Comparison of ENCODE assay signal across 23 cellular contexts in the genomic region with DNA sequence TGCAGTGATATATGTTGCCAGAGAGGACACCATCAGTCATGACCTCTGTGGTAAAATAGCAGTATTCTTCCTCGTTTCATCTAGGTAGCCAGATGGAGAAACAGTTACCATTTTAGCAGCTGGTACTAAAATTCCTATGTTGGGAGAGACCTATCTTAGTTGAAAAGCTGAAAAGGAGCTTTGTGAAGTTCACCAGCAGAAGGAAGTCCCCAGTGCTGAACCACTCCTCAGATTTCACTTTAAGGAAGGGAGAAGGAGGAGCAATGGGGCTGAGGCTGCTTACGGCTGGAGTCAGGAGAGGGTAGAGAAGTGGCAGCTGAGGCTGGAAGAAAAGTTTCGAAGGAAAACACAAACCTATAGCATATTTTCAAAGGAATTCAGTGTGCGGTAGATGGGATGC.
DNase-seq lines count a peak whose midpoint lies in the region; ATAC-seq and TF ChIP-seq lines count a peak whose summit lies in the region.
"Had no signal": no experiment of that assay in that cellular context is flagged by ENCODE, and none has a peak within 500 bp of the region (broad histone marks: within the 10 kb centered on the region; RNA-seq: fewer than 3 reads in every experiment).

No MANE protein-coding gene starts in this region.

- intact Hi-C loops in left ventricle myocardium inferior (cut with micrococcal nuclease) (no loop called here), left ventricle myocardium superior (cut with micrococcal nuclease) (no loop called here)

- peaks cover 14% of the 10 kb centered on the region for H3K4me1 ChIP-seq in left ventricle myocardium inferior
- H3K4me1 ChIP-seq: thyroid gland had no signal

- no peak overlapping the region for H3K4me3 Mint-ChIP-seq in chondrocyte (ENCODE audit: unreplicated experiment)
- H3K4me3 Mint-ChIP-seq: activated CD4-positive, alpha-beta T cell treated with anti-CD3 and anti-CD28 coated beads, Interleukin-2, amount 10 ng/mL, durations not matched to agents 24 days and 14 days; activated T-helper 1 cell treated with anti-CD3 and anti-CD28 coated beads, Interleukin-12 subunit alpha, Interleukin-12 subunit beta, Interleukin-2, Interleukin-4 antibody, amounts not matched to agents 30 ng/mL and 10 ng/mL and 1 ng/mL, durations not matched to agents 14 hours and 24 hours and 36 hours; nephron progenitor cell; stimulated activated naive B cell treated with anti-CD40 and anti-IgM and Interleukin-4, amounts not matched to agents 10 μg/mL and 1 μg/mL and 100 μg/mL, for 72 hours had no signal

- peaks cover 6% of the 10 kb centered on the region for H3K9me3 Mint-ChIP-seq in chondrocyte (ENCODE audit: low read depth)
- H3K9me3 Mint-ChIP-seq: activated T-helper 1 cell treated with anti-CD3 and anti-CD28 coated beads, Interleukin-12 subunit alpha, Interleukin-12 subunit beta, Interleukin-2, Interleukin-4 antibody, amounts not matched to agents 30 ng/mL and 10 ng/mL and 1 ng/mL, durations not matched to agents 14 hours and 24 hours and 36 hours had no signal

- TF ChIP-seq CTCF in left ventricle myocardium inferior (IDR thresholded peaks at IDR 0.05; ENCODE audit: borderline replicate concordance) (no peak), chondrocyte (IDR thresholded peaks at IDR 0.05) (no peak)

- peaks cover 58% of the 10 kb centered on the region for H3K4me1 Mint-ChIP-seq in chondrocyte (ENCODE audit: low read depth)

- H3K27ac ChIP-seq in left ventricle myocardium inferior (replicated peaks), result peak overlapping the region; percentile 23
- H3K27ac ChIP-seq: SJCRH30, thyroid gland had no signal

- DNase-seq in left ventricle myocardium inferior (no peak), left ventricle myocardium superior (no peak), chondrocyte (ENCODE audit: low spot score) (no peak), myocyte (ENCODE audit: low read depth) (peak; percentile 47), NCI-H1694 treated with DMSO at 0.1 percent for 48 hours (lab: John Stamatoyannopoulos, UW) (no peak)
- DNase-seq in stimulated activated CD4-positive, alpha-beta T cell treated with anti-CD3 and anti-CD28 coated beads, Interleukin-4, amount 100 ng/mL, for 4 hours, result no peak
- DNase-seq: activated CD4-positive, alpha-beta T cell treated with anti-CD3 and anti-CD28 coated beads, Interleukin-2, amount 10 ng/mL, durations not matched to agents 24 days and 14 days; activated naive CD4-positive, alpha-beta T cell treated with anti-CD3 and anti-CD28 coated beads, Interleukin-2, amount 50 U/mL, for 16 hours; aorta; effector CD4-positive, alpha-beta T cell; erythroblast; NCI-H1105 treated with DMSO at 0.1 percent for 48 hours; NCI-H510A treated with DMSO at 0.1 percent for 48 hours; nephron progenitor cell; SJCRH30; small intestine; stimulated activated CD4-positive, alpha-beta T cell treated with anti-CD3 and anti-CD28 coated beads, Interleukin-2, amount 100 ng/mL, for 24 hours; stimulated activated naive B cell treated with anti-CD40 and anti-IgM and Interleukin-4, amounts not matched to agents 10 μg/mL and 1 μg/mL and 100 μg/mL, for 72 hours; thyroid gland had no signal

- no peaks in the 10 kb centered on the region for H3K9me3 ChIP-seq in left ventricle myocardium inferior (replicated peaks)
- H3K9me3 ChIP-seq: SJCRH30, thyroid gland had no signal

- H3K36me3 ChIP-seq in left ventricle myocardium inferior, result no peaks in the 10 kb centered on the region
- H3K36me3 ChIP-seq: SJCRH30, thyroid gland had no signal

- H3K27ac Mint-ChIP-seq in chondrocyte (ENCODE audit: unreplicated experiment), result peak overlapping the region; percentile 81
- H3K27ac Mint-ChIP-seq: activated CD4-positive, alpha-beta T cell treated with anti-CD3 and anti-CD28 coated beads, Interleukin-2, amount 10 ng/mL, durations not matched to agents 24 days and 14 days; activated T-helper 1 cell treated with anti-CD3 and anti-CD28 coated beads, Interleukin-12 subunit alpha, Interleukin-12 subunit beta, Interleukin-2, Interleukin-4 antibody, amounts not matched to agents 30 ng/mL and 10 ng/mL and 1 ng/mL, durations not matched to agents 14 hours and 24 hours and 36 hours; progenitor cell of endocrine pancreas; stimulated activated naive B cell treated with anti-CD40 and anti-IgM and Interleukin-4, amounts not matched to agents 10 μg/mL and 1 μg/mL and 100 μg/mL, for 72 hours had no signal

- H3K27me3 ChIP-seq in left ventricle myocardium inferior (ENCODE audit: low read depth), result no peaks in the 10 kb centered on the region
- H3K27me3 ChIP-seq: SJCRH30, thyroid gland had no signal

- H3K27me3 Mint-ChIP-seq in chondrocyte (ENCODE audit: low read depth), result no peaks in the 10 kb centered on the region
- H3K27me3 Mint-ChIP-seq: activated CD4-positive, alpha-beta T cell treated with anti-CD3 and anti-CD28 coated beads, Interleukin-2, amount 10 ng/mL, durations not matched to agents 24 days and 14 days; progenitor cell of endocrine pancreas had no signal

- no peak for ATAC-seq in left ventricle myocardium superior
- no peak for ATAC-seq in GM21515 (IDR thresholded peaks at IDR 0.05; ENCODE audit: unreplicated experiment)
- ATAC-seq in HG03045 (IDR thresholded peaks at IDR 0.05; ENCODE audit: unreplicated experiment), result no peak
- ATAC-seq: stimulated activated naive B cell treated with anti-CD40 and anti-IgM and Interleukin-4, amounts not matched to agents 10 μg/mL and 1 μg/mL and 100 μg/mL, for 72 hours had no signal

- no peak overlapping the region for H3K4me3 ChIP-seq in left ventricle myocardium inferior
- H3K4me3 ChIP-seq: SJCRH30, thyroid gland had no signal

- H3K36me3 Mint-ChIP-seq in chondrocyte (ENCODE audit: low read depth), result no peaks in the 10 kb centered on the region
